Comparison of ENCODE assay signal across 1 cellular context in genomic region chr6:113969888-113970807, GRCh38.
TF ChIP-seq lines count a peak whose summit lies in the region.

No MANE protein-coding gene starts in this region.

TF ChIP-seq in HEK293, 187 proteins besides CTCF, POLR2A, EP300 and RAD21 (continued from another document):
- TF ChIP-seq ZBTB10 (tag by site-specific recombination; IDR thresholded peaks at IDR 0.05) (peak; percentile 54; the same call in 1 of the 2 replicates), IKZF3 (tag by site-specific recombination; IDR thresholded peaks at IDR 0.05) (no peak), GLIS2 (tag by site-specific recombination; IDR thresholded peaks at IDR 0.05) (peak; percentile 97), ZBTB26 (tag by site-specific recombination; optimal IDR thresholded peaks at IDR 0.05) (peak; percentile 2), ZFHX2 (tag by site-specific recombination; conservative IDR thresholded peaks at IDR 0.05) (peak; percentile 45; the same call in 1 of the 2 replicates), MZF1 (tag by site-specific recombination; IDR thresholded peaks at IDR 0.05; ENCODE audit: borderline replicate concordance) (0 out of 2 replicates have a peak, but pooled peaks have one; percentile 24), SETDB1 (IDR thresholded peaks at IDR 0.05; ENCODE audit: insufficient read length, low read length) (no peak), ZNF138 (tag by site-specific recombination; IDR thresholded peaks at IDR 0.05; ENCODE audit: borderline replicate concordance) (no peak), ZNF2 (tag by site-specific recombination; IDR thresholded peaks at IDR 0.05) (0 out of 2 replicates have a peak, but pooled peaks have one; percentile 14), ZNF174 (tag by site-specific recombination; IDR thresholded peaks at IDR 0.05) (no peak), EGR2 (tag by site-specific recombination; IDR thresholded peaks at IDR 0.05; ENCODE audit: low read depth) (peak; percentile 57), ZFP41 (tag by site-specific recombination; IDR thresholded peaks at IDR 0.05; ENCODE audit: borderline replicate concordance) (no peak), ZNF623 (tag by site-specific recombination; IDR thresholded peaks at IDR 0.05) (no peak), KLF7 (tag by site-specific recombination; IDR thresholded peaks at IDR 0.05; ENCODE audit: borderline replicate concordance) (0 out of 2 replicates have a peak, but pooled peaks have one; percentile 37), ZSCAN30 (tag by site-specific recombination; IDR thresholded peaks at IDR 0.05) (0 out of 2 replicates have a peak, but pooled peaks have one; percentile 31), ZNF549 (tag by site-specific recombination; IDR thresholded peaks at IDR 0.05) (no peak)
- TF ChIP-seq, protein P1, sequence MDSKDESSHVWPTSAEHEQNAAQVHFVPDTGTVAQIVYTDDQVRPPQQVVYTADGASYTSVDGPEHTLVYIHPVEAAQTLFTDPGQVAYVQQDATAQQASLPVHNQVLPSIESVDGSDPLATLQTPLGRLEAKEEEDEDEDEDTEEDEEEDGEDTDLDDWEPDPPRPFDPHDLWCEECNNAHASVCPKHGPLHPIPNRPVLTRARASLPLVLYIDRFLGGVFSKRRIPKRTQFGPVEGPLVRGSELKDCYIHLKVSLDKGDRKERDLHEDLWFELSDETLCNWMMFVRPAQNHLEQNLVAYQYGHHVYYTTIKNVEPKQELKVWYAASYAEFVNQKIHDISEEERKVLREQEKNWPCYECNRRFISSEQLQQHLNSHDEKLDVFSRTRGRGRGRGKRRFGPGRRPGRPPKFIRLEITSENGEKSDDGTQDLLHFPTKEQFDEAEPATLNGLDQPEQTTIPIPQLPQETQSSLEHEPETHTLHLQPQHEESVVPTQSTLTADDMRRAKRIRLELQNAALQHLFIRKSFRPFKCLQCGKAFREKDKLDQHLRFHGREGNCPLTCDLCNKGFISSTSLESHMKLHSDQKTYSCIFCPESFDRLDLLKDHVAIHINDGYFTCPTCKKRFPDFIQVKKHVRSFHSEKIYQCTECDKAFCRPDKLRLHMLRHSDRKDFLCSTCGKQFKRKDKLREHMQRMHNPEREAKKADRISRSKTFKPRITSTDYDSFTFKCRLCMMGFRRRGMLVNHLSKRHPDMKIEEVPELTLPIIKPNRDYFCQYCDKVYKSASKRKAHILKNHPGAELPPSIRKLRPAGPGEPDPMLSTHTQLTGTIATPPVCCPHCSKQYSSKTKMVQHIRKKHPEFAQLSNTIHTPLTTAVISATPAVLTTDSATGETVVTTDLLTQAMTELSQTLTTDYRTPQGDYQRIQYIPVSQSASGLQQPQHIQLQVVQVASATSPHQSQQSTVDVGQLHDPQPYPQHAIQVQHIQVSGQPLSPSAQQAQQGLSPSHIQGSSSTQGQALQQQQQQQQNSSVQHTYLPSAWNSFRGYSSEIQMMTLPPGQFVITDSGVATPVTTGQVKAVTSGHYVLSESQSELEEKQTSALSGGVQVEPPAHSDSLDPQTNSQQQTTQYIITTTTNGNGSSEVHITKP (tag by site-specific recombination; IDR thresholded peaks at IDR 0.05): peak; percentile 58
